10 cellular contexts compared by ENCODE assay signal in genomic region chr4:38583102-38583501, GRCh38.
DNase-seq lines count a peak whose midpoint lies in the region; TF ChIP-seq lines count a peak whose summit lies in the region.
"Had no signal": no experiment of that assay in that cellular context is flagged by ENCODE, and none has a peak within 500 bp of the region (broad histone marks: within the 10 kb centered on the region; RNA-seq: fewer than 3 reads in every experiment).

No MANE protein-coding gene starts in this region.

- CTCF ChIA-PET in GM10248 (lab: Yijun Ruan, JAX): no interaction called here

- H3K27me3 ChIP-seq in SJCRH30 (no peaks in the 10 kb centered on the region), uterus (no peaks in the 10 kb centered on the region)

- intact Hi-C loops in uterus (cut with DNase I; ENCODE audit: low total_unique reads): no loop called here

- H3K9me3 ChIP-seq in SJCRH30 (replicated peaks): peaks cover 9% of the 10 kb centered on the region; the same call in 1 of the 2 replicates
- H3K9me3 ChIP-seq in uterus: no peaks in the 10 kb centered on the region

- TF ChIP-seq CTCF in uterus (IDR thresholded peaks at IDR 0.05) (no peak), GM10248 (IDR thresholded peaks at IDR 0.05; ENCODE audit: control extremely low read depth, extremely low read depth, low read depth, missing control alignments) (no peak)

- H3K27ac ChIP-seq in SJCRH30 (peak overlapping the region; percentile 41), uterus (no peak overlapping the region)
- H3K27ac ChIP-seq: 22Rv1 had no signal

- POLR2A ChIA-PET in GM10248 (lab: Yijun Ruan, JAX): no interaction called here

- TF ChIP-seq POLR2A in uterus (IDR thresholded peaks at IDR 0.05): no peak

- H3K4me3 ChIP-seq in SJCRH30 (no peak overlapping the region), skeletal muscle cell (ENCODE audit: low read depth, low read length) (no peak overlapping the region), uterus (no peak overlapping the region)

- H3K4me1 ChIP-seq in SJCRH30 (peaks cover 26% of the 10 kb centered on the region), uterus (no peaks in the 10 kb centered on the region)

- no peaks in the 10 kb centered on the region for H3K36me3 ChIP-seq in SJCRH30
- no peaks in the 10 kb centered on the region for H3K36me3 ChIP-seq in uterus

- peak; percentile 20 for DNase-seq in DMS53 (lab: John Stamatoyannopoulos, UW)
- no peak for DNase-seq in DMS53 treated with DMSO at 0.1 percent for 48 hours (lab: John Stamatoyannopoulos, UW; ENCODE audit: unreplicated experiment)
- DNase-seq in SJCRH30: peak; percentile 63 to 83
- peak; percentile 11 for DNase-seq in cerebellar cortex (ENCODE audit: low spot score)
- DNase-seq in skeletal muscle cell (ENCODE audit: low read depth): peak; percentile 30
- DNase-seq in DMS 273 (lab: John Stamatoyannopoulos, UW; ENCODE audit: unreplicated experiment): no peak
- no peak for DNase-seq in uterus
- no peak for DNase-seq in GM10248 (ENCODE audit: extremely low spot score)
- DNase-seq: amniotic stem cell had no signal

Comparison
In these comparisons a context has a peak if more than half of its experiments do, and no peak if none do; other contexts are left out.
1. DNase-seq: peak in DMS53 (single experiment), SJCRH30 (2 of 2), cerebellar cortex (single experiment) and skeletal muscle cell (single experiment); none in DMS53 treated with DMSO at 0.1 percent for 48 hours (single experiment), DMS 273 (single experiment), uterus (0 of 2) and GM10248 (single experiment).